Comparison of ENCODE assay signal across 15 cellular contexts in genomic region chr3:168049366-168049974, GRCh38. TPM values are rescaled to one million over a fixed set of nuclear protein-coding genes. Genes with fewer than 3 reads are reported as not detected.
DNase-seq lines count a peak whose midpoint lies in the region; ATAC-seq and TF ChIP-seq lines count a peak whose summit lies in the region.
"Had no signal": no experiment of that assay in that cellular context is flagged by ENCODE, and none has a peak within 500 bp of the region (broad histone marks: within the 10 kb centered on the region; RNA-seq: fewer than 3 reads in every experiment).

No MANE protein-coding gene starts in this region.

- TF ChIP-seq CTCF in cardiac muscle cell (IDR thresholded peaks at IDR 0.05; ENCODE audit: low read depth, low read length) (no peak), prostate gland (IDR thresholded peaks at IDR 0.05) (no peak), esophagus squamous epithelium (IDR thresholded peaks at IDR 0.05) (no peak), OCI-LY7 (conservative IDR thresholded peaks at IDR 0.05; ENCODE audit: low read length) (no peak)

- intact Hi-C loops in prostate gland (cut with DNase I): no loop called here
- intact Hi-C loops in esophagus squamous epithelium (cut with DNase I): loop anchor here (2.0 kb wide), 1 partner anchor 115 kb away; no protein-coding TSS in a partner anchor
- intact Hi-C loops in OCI-LY7 (cut with micrococcal nuclease; ENCODE audit: unreplicated experiment): loop anchor here (5.0 to 10.0 kb wide), 2 partner anchors 458 to 575 kb away; no protein-coding TSS in a partner anchor

- H3K9me2 ChIP-seq in OCI-LY7 (ENCODE audit: insufficient read depth, low read length): no peaks in the 10 kb centered on the region

- H3K27me3 ChIP-seq in adipocyte (replicated peaks; ENCODE audit: control insufficient read depth, insufficient read depth, low read length): no peaks in the 10 kb centered on the region
- H3K27me3 ChIP-seq in cardiac muscle cell: no peaks in the 10 kb centered on the region
- H3K27me3 ChIP-seq in prostate gland (replicated peaks; ENCODE audit: insufficient read depth): no peaks in the 10 kb centered on the region
- H3K27me3 ChIP-seq in esophagus squamous epithelium: no peaks in the 10 kb centered on the region
- H3K27me3 ChIP-seq: upper lobe of left lung had no signal

- DNase-seq in ELR (ENCODE audit: low read depth) (peak; percentile 19), adipocyte (ENCODE audit: low read depth) (peak; percentile 37), cardiac muscle cell (ENCODE audit: low read depth in 1 of 2, low spot score in 1 of 2) (peak in 1 of 2 donors; percentile 65), prostate gland (ENCODE audit: low spot score) (peak; percentile 8), DMS79 (lab: John Stamatoyannopoulos, UW) (no peak), esophagus squamous epithelium (lab: John Stamatoyannopoulos, UW) (no peak), OCI-LY7 (ENCODE audit: low spot score) (no peak)
- DNase-seq: immature natural killer cell, NCI-H187, occipital lobe, PC-9, upper lobe of left lung had no signal

- WGBS in prostate gland: 59% methylated on average over 6 of the region's 6 CpGs
- WGBS in esophagus squamous epithelium, 2 donors: 60 to 62% methylated on average over 6 of the region's 6 CpGs

- H3K9me3 ChIP-seq in adipocyte (ENCODE audit: control insufficient read depth, low read length) (no peaks in the 10 kb centered on the region), cardiac muscle cell (ENCODE audit: low read depth) (no peaks in the 10 kb centered on the region), prostate gland (no peaks in the 10 kb centered on the region), esophagus squamous epithelium (no peaks in the 10 kb centered on the region), OCI-LY7 (ENCODE audit: low read length) (no peaks in the 10 kb centered on the region)
- H3K9me3 ChIP-seq: upper lobe of left lung had no signal

- H3K79me2 ChIP-seq in OCI-LY7 (ENCODE audit: insufficient read depth, low read depth, low read length): peaks cover 40% of the 10 kb centered on the region; the same call in 1 of the 2 replicates

- CTCF ChIA-PET in OCI-LY7 (lab: Charles Lee; ENCODE audit: unreplicated experiment): no interaction called here

- peak overlapping the region; percentile 26 for H3K9ac ChIP-seq in adipocyte (ENCODE audit: low read length)

- BruUV-seq in OCI-LY7 (replicated peaks; lab: Mats Ljungman, UMichigan): no TSS peak

- H3K4me2 ChIP-seq in OCI-LY7 (ENCODE audit: low read length): no peak overlapping the region
- H3K4me2 ChIP-seq: PC-9 had no signal

- H4K20me1 ChIP-seq in OCI-LY7 (ENCODE audit: insufficient read depth, low read length): 0 out of 2 replicates have a peak, but pooled peaks cover 7% of the 10 kb centered on the region

- H3K4me3 ChIP-seq in adipocyte (ENCODE audit: low read length): no peak overlapping the region
- no peak overlapping the region for H3K4me3 ChIP-seq in cardiac muscle cell
- H3K4me3 ChIP-seq in prostate gland: no peak overlapping the region
- no peak overlapping the region for H3K4me3 ChIP-seq in esophagus squamous epithelium
- no peak overlapping the region for H3K4me3 ChIP-seq in OCI-LY7 (ENCODE audit: low read depth, low read length, poor library complexity, severe bottlenecking)
- H3K4me3 ChIP-seq: PC-9, upper lobe of left lung had no signal

- peaks cover 23% of the 10 kb centered on the region for H3K4me1 ChIP-seq in adipocyte (ENCODE audit: control insufficient read depth, insufficient read depth, low read length)
- peaks cover 56% of the 10 kb centered on the region for H3K4me1 ChIP-seq in cardiac muscle cell (ENCODE audit: low read depth)
- no peaks in the 10 kb centered on the region for H3K4me1 ChIP-seq in prostate gland (replicated peaks)
- H3K4me1 ChIP-seq in esophagus squamous epithelium: peaks cover 0 to 25% (median 0%) of the 10 kb centered on the region in 3 donors
- peaks cover 10% of the 10 kb centered on the region for H3K4me1 ChIP-seq in OCI-LY7 (ENCODE audit: insufficient read depth, low read length, poor library complexity, severe bottlenecking)

- no peak overlapping the region for H2AFZ ChIP-seq in OCI-LY7 (ENCODE audit: low read length)
- H2AFZ ChIP-seq: PC-9 had no signal

- ATAC-seq in GM19452 (IDR thresholded peaks at IDR 0.05; ENCODE audit: unreplicated experiment): no peak
- ATAC-seq: activated naive CD4-positive, alpha-beta T cell treated with anti-CD3 and anti-CD28 coated beads, Interleukin-2, amount 50 U/mL, for 72 hours had no signal

- H3K27ac ChIP-seq in cardiac muscle cell: peak overlapping the region; percentile 20
- H3K27ac ChIP-seq in prostate gland: no peak overlapping the region
- peak overlapping the region in 1 of 4 donors; percentile 34 for H3K27ac ChIP-seq in esophagus squamous epithelium
- H3K27ac ChIP-seq in OCI-LY7 (ENCODE audit: low read depth, low read length, poor library complexity, severe bottlenecking): no peak overlapping the region
- H3K27ac ChIP-seq: C4-2B, PC-9, upper lobe of left lung had no signal

- POLR2A ChIA-PET in OCI-LY7 (lab: Charles Lee): interaction anchor here (0.6 kb wide), 1 partner anchor 79 kb away, joined by 3 read pairs; no protein-coding TSS in a partner anchor

- TF ChIP-seq POLR2A in prostate gland (IDR thresholded peaks at IDR 0.05) (no peak), esophagus squamous epithelium (IDR thresholded peaks at IDR 0.05) (no peak)

- no peaks in the 10 kb centered on the region for H3K36me3 ChIP-seq in adipocyte (ENCODE audit: control insufficient read depth, insufficient read depth, low read length, severe bottlenecking)
- H3K36me3 ChIP-seq in cardiac muscle cell: peaks cover under 1% of the 10 kb centered on the region
- no peaks in the 10 kb centered on the region for H3K36me3 ChIP-seq in prostate gland
- H3K36me3 ChIP-seq in esophagus squamous epithelium: no peaks in the 10 kb centered on the region
- no peaks in the 10 kb centered on the region for H3K36me3 ChIP-seq in OCI-LY7 (ENCODE audit: insufficient read depth, low read length)
- H3K36me3 ChIP-seq: upper lobe of left lung had no signal

RNA-seq across cellular contexts. Expression of gene GOLIM4, which starts 46.3 kb away (rescaled TPM):
- total RNA-seq in cardiac muscle cell (149 and 210 TPM in 2 replicates), prostate gland (10 to 100 TPM; 22.3 to 25.5 TPM), esophagus squamous epithelium (10 to 100 TPM in 3 of 4 donors, 1 to 10 TPM in 1; 9.1 to 29.6 (median 13.8) TPM), OCI-LY7 (2022) (42.8 and 46.6 TPM in 2 replicates)
- 61.9 and 73.3 TPM in 2 replicates for polyA plus RNA-seq in cardiac muscle cell
- 31.2 and 42.6 TPM in 2 replicates for total RNA-seq in OCI-LY7 (2014; rRNA removed; shearing (Covaris generic))

Comparison
In these comparisons a context has a peak if more than half of its experiments do, and no peak if none do; other contexts are left out.
1. DNase-seq: peak in ELR (single experiment), adipocyte (single experiment) and prostate gland (single experiment); none in DMS79 (single experiment), esophagus squamous epithelium (single experiment) and OCI-LY7 (single experiment).